Comparison of ENCODE assay signal across 16 cellular contexts in genomic region chr14:68261092-68261842, GRCh38.
DNase-seq lines count a peak whose midpoint lies in the region; ATAC-seq, FAIRE-seq and TF ChIP-seq lines count a peak whose summit lies in the region.
"Had no signal": no experiment of that assay in that cellular context is flagged by ENCODE, and none has a peak within 500 bp of the region (broad histone marks: within the 10 kb centered on the region; RNA-seq: fewer than 3 reads in every experiment).

No MANE protein-coding gene starts in this region.

- CTCF ChIA-PET in CD4-positive, alpha-beta T cell (lab: Charles Lee) = interaction anchor here (1.3 kb wide), 1 partner anchor 25 kb away, joined by 3 read pairs; no protein-coding TSS in a partner anchor
- CTCF ChIA-PET in GM12878 (lab: Yijun Ruan, JAX) = interaction anchor here (0.6 to 2.7 kb wide), 7 partner anchors 12 to 329 kb away, joined by 3 to 31 read pairs (median 3); no protein-coding TSS in a partner anchor

- no TSS peak for BruUV-seq in GM12878 (replicated peaks; lab: Mats Ljungman, UMichigan)

- peak overlapping the region; percentile 32 for H3K4me2 ChIP-seq in GM12878 (ENCODE audit: control insufficient read depth, insufficient read depth)

- H3K9me3 Mint-ChIP-seq in CD4-positive, alpha-beta T cell = no peaks in the 10 kb centered on the region
- peaks cover 0 to 2% (median 0%) of the 10 kb centered on the region in 7 donors for H3K9me3 Mint-ChIP-seq in naive B cell

- H4K20me1 ChIP-seq in GM12878 (ENCODE audit: control insufficient read depth, insufficient read depth) = no peaks in the 10 kb centered on the region

- H3K4me3 ChIP-seq in HAP-1 (no peak overlapping the region), GM12878 (peak overlapping the region; percentile 40; the same call in 1 of the 2 replicates)
- H3K4me3 ChIP-seq: heart left ventricle had no signal

- H2AFZ ChIP-seq in GM12878 (ENCODE audit: control insufficient read depth, low read depth, low read length) = peak overlapping the region; percentile 57

- DNase-seq in CD4-positive, alpha-beta T cell = no peak
- DNase-seq in HAP-1 (ENCODE audit: low spot score in 2 of 2) (peak; percentile 64 to 99), GM12878 (ENCODE audit: low read depth, low spot score) (no peak), naive B cell (no peak), islet precursor cell (no peak)
- no peak for DNase-seq in activated CD8-positive, alpha-beta memory T cell treated with anti-CD3 and anti-CD28 coated beads, Interleukin-2, amount 50 U/mL, for 48 hours
- DNase-seq: activated effector memory CD4-positive, alpha-beta T cell treated with anti-CD3 and anti-CD28 coated beads, Interleukin-2, amount 50 U/mL, for 16 hours; AML-193; EL; heart left ventricle; NCI-H1436 treated with DMSO at 0.1 percent for 48 hours; NCI-H526 treated with DMSO at 0.1 percent for 48 hours; retina had no signal

- RAD21 ChIA-PET in GM12878 (lab: Charles Lee; ENCODE audit: unreplicated experiment) = interaction anchor here (1.0 to 3.5 kb wide), 12 partner anchors 8 to 554 kb away, joined by 3 to 38 read pairs (median 7); no protein-coding TSS in a partner anchor

- POLR2A ChIA-PET in CD4-positive, alpha-beta T cell (lab: Charles Lee) = interaction anchor here (0.8 to 3.5 kb wide), 9 partner anchors 11 to 534 kb away, joined by 3 to 27 read pairs (median 8); partner anchors contain the start of gene ZFP36L1
- POLR2A ChIA-PET in GM12878 (lab: Charles Lee) = interaction anchor here (0.5 to 1.2 kb wide), 6 partner anchors 9 to 181 kb away, joined by 3 to 7 read pairs (median 4); no protein-coding TSS in a partner anchor

- intact Hi-C loops in CD4-positive, alpha-beta T cell (cut with DNase I, micrococcal nuclease) = loop anchor here in 1 of 2 experiments (10.0 kb wide), 1 partner anchor 424 kb away; no protein-coding TSS in a partner anchor
- intact Hi-C loops in GM12878 (cut with micrococcal nuclease; ENCODE audit: unreplicated experiment) = no loop called here

- in situ Hi-C loops in HAP-1 (cut with MboI; ENCODE audit: low sequenced_read_pairs) = no loop called here
- in situ Hi-C loops in GM12878 (cut with MboI) = no loop called here

- no peak for TF ChIP-seq POLR2A in GM12878 (IDR thresholded peaks at IDR 0.05; ENCODE audit: low read depth, low read length)

- H3K79me2 ChIP-seq in GM12878 (ENCODE audit: control insufficient read depth, insufficient read depth, low read length) = no peaks in the 10 kb centered on the region; the same call in 1 of the 2 replicates

- no peaks in the 10 kb centered on the region for H3K27me3 Mint-ChIP-seq in CD4-positive, alpha-beta T cell
- no peaks in the 10 kb centered on the region for H3K27me3 Mint-ChIP-seq in naive B cell

- peaks cover 70% of the 10 kb centered on the region for H3K4me1 Mint-ChIP-seq in CD4-positive, alpha-beta T cell (ENCODE audit: low read depth)
- H3K4me1 Mint-ChIP-seq in naive B cell = peaks cover 51 to 73% (median 72%) of the 10 kb centered on the region in 3 donors

- peak overlapping the region; percentile 77 for H3K4me3 Mint-ChIP-seq in CD4-positive, alpha-beta T cell
- H3K4me3 Mint-ChIP-seq in naive B cell = peak overlapping the region in 4 of 8 donors; percentile 39 to 57 (median 54)

- H3K4me1 ChIP-seq in HAP-1 (peaks cover 19% of the 10 kb centered on the region), GM12878 (ENCODE audit: control insufficient read depth, insufficient read depth, low read length) (peaks cover 45% of the 10 kb centered on the region)

- 5% methylated on average over 10 of the region's 10 CpGs for WGBS in GM12878 (ENCODE audit: insufficient coverage, insufficient replicate concordance, low lambda C conversion rate, missing lambda C conversion rate)

- TF ChIP-seq CTCF in CD4-positive, alpha-beta T cell (IDR thresholded peaks at IDR 0.05) = no peak
- no peak for TF ChIP-seq CTCF in GM12878 (IDR thresholded peaks at IDR 0.05 in 2 of 3, conservative IDR thresholded peaks at IDR 0.05 in 1 of 3; ENCODE audit: control insufficient read depth in 2 of 3, extremely low read depth in 1 of 3, insufficient read depth in 1 of 3, low read depth in 3 of 3, low read length in 3 of 3)

- no peaks in the 10 kb centered on the region for H3K27me3 ChIP-seq in CD4-positive, alpha-beta T cell (ENCODE audit: control insufficient read depth, insufficient read depth, low read length)
- H3K27me3 ChIP-seq in HAP-1 (ENCODE audit: low read depth) (no peaks in the 10 kb centered on the region), GM12878 (replicated peaks in 1 of 2; ENCODE audit: control insufficient read depth in 2 of 2, insufficient read depth in 2 of 2, low read length in 1 of 2) (no peaks in the 10 kb centered on the region)
- H3K27me3 ChIP-seq: heart left ventricle had no signal

- TF ChIP-seq RAD21 in GM12878 (IDR thresholded peaks at IDR 0.05; ENCODE audit: insufficient read depth, low read depth, low read length) = no peak

- no peaks in the 10 kb centered on the region for H3K36me3 Mint-ChIP-seq in CD4-positive, alpha-beta T cell (ENCODE audit: low read depth)
- H3K36me3 Mint-ChIP-seq in naive B cell = peaks cover 0 to 3% of the 10 kb centered on the region in 2 donors

- no peak for TF ChIP-seq EP300 in GM12878 (IDR thresholded peaks at IDR 0.05; ENCODE audit: borderline replicate concordance in 1 of 2, control insufficient read depth in 1 of 2, low read depth in 2 of 2, low read length in 2 of 2)

- no peaks in the 10 kb centered on the region for H3K9me3 ChIP-seq in CD4-positive, alpha-beta T cell (ENCODE audit: control insufficient read depth, low read length)
- H3K9me3 ChIP-seq in HAP-1 = no peaks in the 10 kb centered on the region
- H3K9me3 ChIP-seq in GM12878 (replicated peaks; ENCODE audit: control insufficient read depth, insufficient read depth, low read length) = no peaks in the 10 kb centered on the region; the same call in 2 of the 3 replicates
- H3K9me3 ChIP-seq: heart left ventricle had no signal

- peak overlapping the region; percentile 54 for H3K27ac ChIP-seq in CD4-positive, alpha-beta T cell (ENCODE audit: low read depth, low read length)
- peak overlapping the region; percentile 58 for H3K27ac ChIP-seq in GM12878 (ENCODE audit: control insufficient read depth, insufficient read depth)
- H3K27ac ChIP-seq: epithelial cell of prostate had no signal

- ATAC-seq in CD4-positive, alpha-beta T cell (ENCODE audit: poor library complexity) = peak; percentile 55
- ATAC-seq in GM12878 = peak; percentile 60
- ATAC-seq in naive B cell (ENCODE audit: low read depth in 2 of 2) = no peak
- ATAC-seq in HG02852 (IDR thresholded peaks at IDR 0.05; ENCODE audit: unreplicated experiment) = no peak
- no peak for ATAC-seq in GM21526 (IDR thresholded peaks at IDR 0.05; ENCODE audit: low FRiP score, unreplicated experiment)
- ATAC-seq: heart left ventricle had no signal

- peak overlapping the region; percentile 47; the same call in 1 of the 2 replicates for H3K9ac ChIP-seq in GM12878 (ENCODE audit: control insufficient read depth, insufficient read depth, low read length)

- H3K27ac Mint-ChIP-seq in CD4-positive, alpha-beta T cell = peak overlapping the region; percentile 79
- H3K27ac Mint-ChIP-seq in naive B cell = peak overlapping the region; percentile 43 to 88 (median 62)

- H3K36me3 ChIP-seq in HAP-1 (replicated peaks) (no peaks in the 10 kb centered on the region), GM12878 (ENCODE audit: control insufficient read depth in 2 of 2, insufficient read depth in 2 of 2, low read length in 1 of 2) (no peaks in the 10 kb centered on the region)
- H3K36me3 ChIP-seq: heart left ventricle had no signal

- SMC1A ChIA-PET in GM12878 (lab: Charles Lee; ENCODE audit: uncharacterized antibody, unreplicated experiment) = interaction anchor here (0.8 to 4.1 kb wide), 16 partner anchors 8 to 559 kb away, joined by 3 to 39 read pairs (median 6); no protein-coding TSS in a partner anchor

- peak; percentile 77 for FAIRE-seq in GM12878 (lab: Jason Lieb, UNC)

TF ChIP-seq in GM12878, 131 proteins besides CTCF, POLR2A, EP300 and RAD21 (continues in another document):
- no peak for TF ChIP-seq SRF (IDR thresholded peaks at IDR 0.05; ENCODE audit: low read depth in 2 of 2, low read length in 2 of 2)
- 0 out of 2 replicates have a peak, but pooled peaks have one; percentile 8 for TF ChIP-seq TCF7 (IDR thresholded peaks at IDR 0.05; ENCODE audit: borderline replicate concordance)
- no peak for TF ChIP-seq YY1 (IDR thresholded peaks at IDR 0.05; ENCODE audit: low read depth, low read length)
- no peak for TF ChIP-seq DPF2 (IDR thresholded peaks at IDR 0.05)
- TF ChIP-seq NR2F1 (conservative IDR thresholded peaks at IDR 0.05) = no peak
- no peak for TF ChIP-seq EED (IDR thresholded peaks at IDR 0.05; ENCODE audit: low read depth)
- TF ChIP-seq HDAC6 (IDR thresholded peaks at IDR 0.05; ENCODE audit: unreplicated experiment) = no peak
- no peak for TF ChIP-seq RB1 (IDR thresholded peaks at IDR 0.05; ENCODE audit: borderline replicate concordance)
- no peak for TF ChIP-seq NFYA (IDR thresholded peaks at IDR 0.05; ENCODE audit: borderline replicate concordance, low read depth, low read length)
- TF ChIP-seq ZNF207 (IDR thresholded peaks at IDR 0.05; ENCODE audit: borderline replicate concordance) = no peak
- no peak for TF ChIP-seq RELB (IDR thresholded peaks at IDR 0.05; ENCODE audit: low read depth)
- TF ChIP-seq MYC (IDR thresholded peaks at IDR 0.05; ENCODE audit: insufficient read depth, insufficient read length, insufficient replicate concordance, low read length, severe bottlenecking) = no peak
- no peak for TF ChIP-seq KAT2A (conservative IDR thresholded peaks at IDR 0.05; ENCODE audit: control insufficient read depth, low read depth, low read length)
- TF ChIP-seq NFIC (IDR thresholded peaks at IDR 0.05; ENCODE audit: low read depth, low read length) = peak; percentile 77
- TF ChIP-seq RUNX3 (IDR thresholded peaks at IDR 0.05; ENCODE audit: low read length) = peak; percentile 33; the same call in 1 of the 2 replicates
- TF ChIP-seq EZH2 (IDR thresholded peaks at IDR 0.05; ENCODE audit: borderline replicate concordance, control insufficient read depth, low read depth, low read length) = no peak
- TF ChIP-seq BRCA1 (IDR thresholded peaks at IDR 0.05; ENCODE audit: low read depth, low read length) = no peak

Comparison
In these comparisons a context has a peak if more than half of its experiments do, and no peak if none do; other contexts are left out.
1. ATAC-seq: peak in CD4-positive, alpha-beta T cell (single experiment) and GM12878 (single experiment); none in naive B cell (0 of 2), HG02852 (single experiment) and GM21526 (single experiment).
2. DNase-seq: peak in HAP-1 (2 of 2); none in CD4-positive, alpha-beta T cell (0 of 10), GM12878 (single experiment), naive B cell (single experiment), islet precursor cell (single experiment) and activated CD8-positive, alpha-beta memory T cell treated with anti-CD3 and anti-CD28 coated beads, Interleukin-2, amount 50 U/mL, for 48 hours (single experiment).